ENCODE assay signal across 8 cellular contexts in the genomic region with DNA sequence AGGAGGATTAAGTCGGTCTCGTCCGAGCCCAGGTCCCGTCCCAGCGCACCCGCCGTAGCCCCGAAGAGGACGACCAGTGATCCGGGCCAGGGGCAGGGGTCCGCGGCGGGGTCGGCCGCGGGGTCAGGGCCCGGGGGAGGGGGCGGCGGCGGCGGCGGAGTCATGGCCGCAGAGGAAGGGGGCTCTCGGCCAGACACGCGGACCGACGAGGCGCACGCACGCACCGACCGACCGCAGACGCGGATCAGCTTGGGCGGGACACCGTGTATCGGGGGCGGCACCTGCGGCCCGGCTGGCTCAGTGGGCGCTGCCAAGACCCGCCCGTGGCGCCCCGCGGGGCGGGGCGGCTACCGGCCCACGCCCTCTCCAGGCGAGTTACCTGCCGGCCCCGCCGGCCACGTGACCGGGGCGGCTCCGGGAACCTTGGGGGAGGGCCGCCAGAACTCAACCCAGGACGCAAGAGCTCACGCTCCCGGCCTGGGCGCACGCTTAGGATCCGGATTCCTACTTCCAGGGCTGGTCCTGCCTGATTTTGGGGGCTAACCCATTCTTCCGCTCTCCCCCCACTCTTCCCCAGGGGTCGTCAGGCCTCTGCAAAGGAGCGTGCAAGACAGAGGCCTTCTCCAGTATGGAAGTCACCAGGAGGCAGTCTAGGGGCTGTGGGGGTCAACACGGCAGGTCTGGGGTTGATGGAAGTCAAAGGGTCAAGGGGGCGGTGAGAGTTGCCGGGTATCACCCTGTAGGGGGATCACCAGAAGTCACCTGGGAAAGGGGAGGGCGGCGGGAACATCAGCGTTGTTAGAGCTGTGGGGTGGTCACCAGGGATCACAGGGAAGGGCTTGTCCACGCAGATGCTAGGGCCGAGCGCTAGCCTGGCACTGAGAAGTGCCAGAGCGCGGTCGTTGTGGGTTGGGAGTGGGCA.
A peak's percentile ranks its signal among the peaks of the same experiment; 100 is the strongest.
DNase-seq lines count a peak whose midpoint lies in the region.

ESRP2 (minus strand) TSS at position 246 of the 922 bp plus-strand sequence; CDS start at position 164, 82 bp downstream.

- DNase-seq in DMS79 treated with DMSO at 0.1 percent for 48 hours (lab: John Stamatoyannopoulos, UW) (peak; percentile 22), DMS79 (lab: John Stamatoyannopoulos, UW) (no peak), NCI-H748 treated with DMSO at 0.1 percent for 48 hours (lab: John Stamatoyannopoulos, UW) (peak; percentile 37), astrocyte of the hippocampus (ENCODE audit: low read depth, low spot score) (peak; percentile 33), iPS-NIHi11 (ENCODE audit: low spot score) (peak; percentile 87), midbrain (lab: John Stamatoyannopoulos, UW) (no peak), SKM-1 treated with dmso at 0.1 percent for 144 hours (lab: John Stamatoyannopoulos, UW; ENCODE audit: unreplicated experiment) (no peak)
- DNase-seq in stimulated activated CD4-positive, alpha-beta T cell treated with anti-CD3 and anti-CD28 coated beads, Interleukin-4, amount 100 ng/mL, for 4 hours = peak; percentile 39 to 46

Comparison
In these comparisons a context has a peak if more than half of its experiments do, and no peak if none do; other contexts are left out.
1. DNase-seq: peak in DMS79 treated with DMSO at 0.1 percent for 48 hours (single experiment), NCI-H748 treated with DMSO at 0.1 percent for 48 hours (single experiment), astrocyte of the hippocampus (single experiment), iPS-NIHi11 (single experiment) and stimulated activated CD4-positive, alpha-beta T cell treated with anti-CD3 and anti-CD28 coated beads, Interleukin-4, amount 100 ng/mL, for 4 hours (2 of 2); none in DMS79 (single experiment), midbrain (single experiment) and SKM-1 treated with dmso at 0.1 percent for 144 hours (single experiment).